1 cellular context compared by ENCODE assay signal in genomic region chr5:168850683-168851082, GRCh38.
A peak's percentile ranks its signal among the peaks of the same experiment; 100 is the strongest.
TF ChIP-seq lines count a peak whose summit lies in the region.

No MANE protein-coding gene starts in this region.

TF ChIP-seq in HEK293, 187 proteins besides CTCF, POLR2A, EP300 and RAD21 (continued from another document):
- TF ChIP-seq, protein P1, sequence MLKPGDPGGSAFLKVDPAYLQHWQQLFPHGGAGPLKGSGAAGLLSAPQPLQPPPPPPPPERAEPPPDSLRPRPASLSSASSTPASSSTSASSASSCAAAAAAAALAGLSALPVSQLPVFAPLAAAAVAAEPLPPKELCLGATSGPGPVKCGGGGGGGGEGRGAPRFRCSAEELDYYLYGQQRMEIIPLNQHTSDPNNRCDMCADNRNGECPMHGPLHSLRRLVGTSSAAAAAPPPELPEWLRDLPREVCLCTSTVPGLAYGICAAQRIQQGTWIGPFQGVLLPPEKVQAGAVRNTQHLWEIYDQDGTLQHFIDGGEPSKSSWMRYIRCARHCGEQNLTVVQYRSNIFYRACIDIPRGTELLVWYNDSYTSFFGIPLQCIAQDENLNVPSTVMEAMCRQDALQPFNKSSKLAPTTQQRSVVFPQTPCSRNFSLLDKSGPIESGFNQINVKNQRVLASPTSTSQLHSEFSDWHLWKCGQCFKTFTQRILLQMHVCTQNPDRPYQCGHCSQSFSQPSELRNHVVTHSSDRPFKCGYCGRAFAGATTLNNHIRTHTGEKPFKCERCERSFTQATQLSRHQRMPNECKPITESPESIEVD (tag by site-specific recombination; IDR thresholded peaks at IDR 0.05), result peak; percentile 93
- TF ChIP-seq WT1 (tag by site-specific recombination; IDR thresholded peaks at IDR 0.05), result peak; percentile 81
- TF ChIP-seq, protein P2, sequence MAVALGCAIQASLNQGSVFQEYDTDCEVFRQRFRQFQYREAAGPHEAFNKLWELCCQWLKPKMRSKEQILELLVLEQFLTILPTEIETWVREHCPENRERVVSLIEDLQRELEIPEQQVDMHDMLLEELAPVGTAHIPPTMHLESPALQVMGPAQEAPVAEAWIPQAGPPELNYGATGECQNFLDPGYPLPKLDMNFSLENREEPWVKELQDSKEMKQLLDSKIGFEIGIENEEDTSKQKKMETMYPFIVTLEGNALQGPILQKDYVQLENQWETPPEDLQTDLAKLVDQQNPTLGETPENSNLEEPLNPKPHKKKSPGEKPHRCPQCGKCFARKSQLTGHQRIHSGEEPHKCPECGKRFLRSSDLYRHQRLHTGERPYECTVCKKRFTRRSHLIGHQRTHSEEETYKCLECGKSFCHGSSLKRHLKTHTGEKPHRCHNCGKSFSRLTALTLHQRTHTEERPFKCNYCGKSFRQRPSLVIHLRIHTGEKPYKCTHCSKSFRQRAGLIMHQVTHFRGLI (tag by site-specific recombination; IDR thresholded peaks at IDR 0.05), result peak; percentile 92
- TF ChIP-seq ZNF280D (tag by site-specific recombination; IDR thresholded peaks at IDR 0.05), result no peak
- TF ChIP-seq ZNF514 (tag by site-specific recombination; IDR thresholded peaks at IDR 0.05), result no peak
- TF ChIP-seq ZNF585B (tag by site-specific recombination; IDR thresholded peaks at IDR 0.05), result no peak
- no peak for TF ChIP-seq ZNF146 (tag by site-specific recombination; IDR thresholded peaks at IDR 0.05)
- no peak for TF ChIP-seq ZNF391 (tag by site-specific recombination; IDR thresholded peaks at IDR 0.05; ENCODE audit: borderline replicate concordance, low read depth)
- no peak for TF ChIP-seq ZNF184 (tag by site-specific recombination; IDR thresholded peaks at IDR 0.05)
- TF ChIP-seq ZNF560 (tag by site-specific recombination; IDR thresholded peaks at IDR 0.05; ENCODE audit: borderline replicate concordance), result no peak
- TF ChIP-seq, protein P3, sequence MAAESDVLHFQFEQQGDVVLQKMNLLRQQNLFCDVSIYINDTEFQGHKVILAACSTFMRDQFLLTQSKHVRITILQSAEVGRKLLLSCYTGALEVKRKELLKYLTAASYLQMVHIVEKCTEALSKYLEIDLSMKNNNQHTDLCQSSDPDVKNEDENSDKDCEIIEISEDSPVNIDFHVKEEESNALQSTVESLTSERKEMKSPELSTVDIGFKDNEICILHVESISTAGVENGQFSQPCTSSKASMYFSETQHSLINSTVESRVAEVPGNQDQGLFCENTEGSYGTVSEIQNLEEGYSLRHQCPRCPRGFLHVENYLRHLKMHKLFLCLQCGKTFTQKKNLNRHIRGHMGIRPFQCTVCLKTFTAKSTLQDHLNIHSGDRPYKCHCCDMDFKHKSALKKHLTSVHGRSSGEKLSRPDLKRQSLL (tag by site-specific recombination; IDR thresholded peaks at IDR 0.05), result no peak
- no peak for TF ChIP-seq ZBTB49 (tag by site-specific recombination; IDR thresholded peaks at IDR 0.05; ENCODE audit: low read depth)
- TF ChIP-seq ZNF777 (tag by site-specific recombination; IDR thresholded peaks at IDR 0.05; ENCODE audit: borderline replicate concordance), result no peak
- TF ChIP-seq TSHZ1 (tag by site-specific recombination; IDR thresholded peaks at IDR 0.05; ENCODE audit: borderline replicate concordance), result no peak
- TF ChIP-seq ZBTB44 (tag by site-specific recombination; IDR thresholded peaks at IDR 0.05), result peak; percentile 98
- no peak for TF ChIP-seq GLIS2 (tag by site-specific recombination; IDR thresholded peaks at IDR 0.05)
- no peak for TF ChIP-seq ZNF558 (tag by site-specific recombination; IDR thresholded peaks at IDR 0.05)
- no peak for TF ChIP-seq ZNF292 (tag by site-specific recombination; IDR thresholded peaks at IDR 0.05; ENCODE audit: borderline replicate concordance, low read depth)
- TF ChIP-seq ZNF837 (tag by site-specific recombination; IDR thresholded peaks at IDR 0.05), result no peak
- TF ChIP-seq ZNF843 (tag by site-specific recombination; IDR thresholded peaks at IDR 0.05), result 0 out of 2 replicates have a peak, but pooled peaks have one; percentile 29
- TF ChIP-seq ZNF221 (tag by site-specific recombination; IDR thresholded peaks at IDR 0.05; ENCODE audit: borderline replicate concordance), result no peak
- no peak for TF ChIP-seq ZNF510 (tag by site-specific recombination; IDR thresholded peaks at IDR 0.05; ENCODE audit: insufficient replicate concordance)
- peak; percentile 79 for TF ChIP-seq ZNF18 (tag by site-specific recombination; IDR thresholded peaks at IDR 0.05)
- TF ChIP-seq HOXC10 (CRISPR knock-in tag; IDR thresholded peaks at IDR 0.05), result no peak
- TF ChIP-seq, protein P4, sequence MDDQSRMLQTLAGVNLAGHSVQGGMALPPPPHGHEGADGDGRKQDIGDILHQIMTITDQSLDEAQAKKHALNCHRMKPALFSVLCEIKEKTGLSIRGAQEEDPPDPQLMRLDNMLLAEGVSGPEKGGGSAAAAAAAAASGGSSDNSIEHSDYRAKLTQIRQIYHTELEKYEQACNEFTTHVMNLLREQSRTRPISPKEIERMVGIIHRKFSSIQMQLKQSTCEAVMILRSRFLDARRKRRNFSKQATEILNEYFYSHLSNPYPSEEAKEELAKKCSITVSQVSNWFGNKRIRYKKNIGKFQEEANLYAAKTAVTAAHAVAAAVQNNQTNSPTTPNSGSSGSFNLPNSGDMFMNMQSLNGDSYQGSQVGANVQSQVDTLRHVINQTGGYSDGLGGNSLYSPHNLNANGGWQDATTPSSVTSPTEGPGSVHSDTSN (CRISPR knock-in tag; IDR thresholded peaks at IDR 0.05), result no peak
- no peak for TF ChIP-seq ZNF324 (tag by site-specific recombination; IDR thresholded peaks at IDR 0.05)
- no peak for TF ChIP-seq ZSCAN23 (tag by site-specific recombination; IDR thresholded peaks at IDR 0.05)
- TF ChIP-seq ZNF792 (tag by site-specific recombination; IDR thresholded peaks at IDR 0.05), result no peak
- TF ChIP-seq ZNF701 (tag by site-specific recombination; IDR thresholded peaks at IDR 0.05), result no peak
- no peak for TF ChIP-seq ZBTB48 (tag by site-specific recombination; IDR thresholded peaks at IDR 0.05)
- TF ChIP-seq SP2 (tag by site-specific recombination; IDR thresholded peaks at IDR 0.05), result no peak
- TF ChIP-seq MEIS1 (CRISPR knock-in tag; IDR thresholded peaks at IDR 0.05; ENCODE audit: borderline replicate concordance), result peak; percentile 60; the same call in 1 of the 2 replicates
- no peak for TF ChIP-seq ZNF19 (tag by site-specific recombination; IDR thresholded peaks at IDR 0.05; ENCODE audit: low read depth)
- TF ChIP-seq ZNF211 (tag by site-specific recombination; IDR thresholded peaks at IDR 0.05; ENCODE audit: low read depth), result no peak
- no peak for TF ChIP-seq ZNF521 (tag by site-specific recombination; IDR thresholded peaks at IDR 0.05)
